In the genomic region with DNA sequence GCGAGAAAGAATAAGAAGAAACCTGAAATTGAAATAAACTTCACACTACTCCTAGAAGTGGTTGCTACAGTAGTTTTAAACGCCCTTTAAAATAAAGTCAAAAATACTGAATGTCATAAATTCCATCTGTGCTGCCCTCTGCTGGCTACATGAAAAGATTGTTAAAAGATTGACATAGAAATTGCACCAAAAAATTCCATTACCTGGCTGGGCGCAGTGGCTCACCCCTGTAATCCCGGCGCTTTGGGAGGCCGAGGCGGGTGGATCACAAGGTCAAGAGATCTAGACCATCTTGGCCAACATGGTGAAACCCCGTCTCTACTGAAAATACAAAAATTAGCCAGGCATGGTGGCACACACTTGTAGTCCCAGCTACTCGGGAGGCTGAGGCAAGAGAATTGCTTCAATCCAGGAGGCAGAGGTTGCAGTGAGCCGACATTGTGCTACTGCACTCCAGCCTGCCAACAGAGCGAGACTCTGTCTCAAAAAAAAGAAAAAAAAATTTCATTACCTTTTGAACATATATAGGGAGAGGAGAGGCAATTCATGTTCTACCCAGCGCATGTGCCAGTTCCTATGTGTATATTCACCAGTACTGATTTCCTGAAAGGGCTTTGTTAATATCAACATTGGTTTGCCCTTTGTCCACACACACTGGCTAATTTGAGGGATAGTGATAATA, we compare ENCODE assay signal across 8 cellular contexts. TPM values are rescaled to one million over a fixed set of nuclear protein-coding genes. Genes with fewer than 3 reads are reported as not detected.
DNase-seq lines count a peak whose midpoint lies in the region; ATAC-seq, FAIRE-seq and TF ChIP-seq lines count a peak whose summit lies in the region.

No MANE protein-coding gene starts in this region.

- H3K27me3 Mint-ChIP-seq in Calu3 (ENCODE audit: unreplicated experiment) = no peaks in the 10 kb centered on the region
- no peaks in the 10 kb centered on the region for H3K27me3 Mint-ChIP-seq in activated CD4-positive, alpha-beta memory T cell treated with anti-CD3 and anti-CD28 coated beads for 36 hours

- H3K27ac ChIP-seq in prostate gland = no peak overlapping the region

- no peak for TF ChIP-seq POLR2A in prostate gland (IDR thresholded peaks at IDR 0.05)

- no peaks in the 10 kb centered on the region for H3K27me3 ChIP-seq in prostate gland (replicated peaks; ENCODE audit: insufficient read depth)

- H3K4me1 Mint-ChIP-seq in Calu3 (ENCODE audit: low read depth, unreplicated experiment) = peaks cover 34% of the 10 kb centered on the region
- peaks cover 91% of the 10 kb centered on the region for H3K4me1 Mint-ChIP-seq in activated CD4-positive, alpha-beta memory T cell treated with anti-CD3 and anti-CD28 coated beads for 36 hours (ENCODE audit: low read depth)

- no peaks in the 10 kb centered on the region for H3K36me3 Mint-ChIP-seq in Calu3 (ENCODE audit: insufficient read depth, unreplicated experiment)
- peaks cover 25% of the 10 kb centered on the region for H3K36me3 Mint-ChIP-seq in activated CD4-positive, alpha-beta memory T cell treated with anti-CD3 and anti-CD28 coated beads for 36 hours

- no peaks in the 10 kb centered on the region for H3K9me3 Mint-ChIP-seq in Calu3 (ENCODE audit: low read depth, unreplicated experiment)
- H3K9me3 Mint-ChIP-seq in activated CD4-positive, alpha-beta memory T cell treated with anti-CD3 and anti-CD28 coated beads for 36 hours = no peaks in the 10 kb centered on the region

- no TSS peak for BruUV-seq in Calu3 (replicated peaks; lab: Mats Ljungman, UMichigan)

- H3K4me1 ChIP-seq in prostate gland (replicated peaks) = peaks cover 14% of the 10 kb centered on the region

- H3K36me3 ChIP-seq in prostate gland = no peaks in the 10 kb centered on the region

- WGBS in prostate gland = 65% methylated on average over 12 of the region's 12 CpGs

- FAIRE-seq in HTR-8/SVneo (lab: Jason Lieb, UNC) = no peak

- intact Hi-C loops in Calu3 (cut with micrococcal nuclease; ENCODE audit: unreplicated experiment) (no loop called here), prostate gland (cut with DNase I) (loop anchor here (5.0 kb wide), 1 partner anchor 248 kb away; no protein-coding TSS in a partner anchor)
- intact Hi-C loops in activated CD4-positive, alpha-beta memory T cell treated with anti-CD3 and anti-CD28 coated beads for 36 hours (cut with micrococcal nuclease) = loop anchor here (2.0 kb wide), 1 partner anchor 13 kb away; no protein-coding TSS in a partner anchor

- no peak for ATAC-seq in HG03439 (IDR thresholded peaks at IDR 0.05; ENCODE audit: unreplicated experiment)

- peak; percentile 27 for TF ChIP-seq CTCF in Calu3 (IDR thresholded peaks at IDR 0.05; ENCODE audit: unreplicated experiment)
- peak in 3 of 4 experiments; percentile 57 to 63 (median 58) for TF ChIP-seq CTCF in prostate gland (IDR thresholded peaks at IDR 0.05)

- CTCF ChIA-PET in Calu3 (lab: Charles Lee) = no interaction called here
- CTCF ChIA-PET in activated CD4-positive, alpha-beta memory T cell treated with anti-CD3 and anti-CD28 coated beads for 36 hours (lab: Charles Lee) = interaction anchor here (0.8 to 3.4 kb wide), 12 partner anchors 8 to 248 kb away, joined by 3 to 28 read pairs (median 4); no protein-coding TSS in a partner anchor

- DNase-seq in Calu3 (peak; percentile 38), HTR-8/SVneo (ENCODE audit: insufficient read length, low spot score) (peak; percentile 42), fibroblast of gingiva (ENCODE audit: low read depth) (peak; percentile 36), prostate gland (ENCODE audit: low spot score) (no peak), NCI-H1930 (lab: John Stamatoyannopoulos, UW) (no peak), NCI-H345 treated with DMSO at 0.1 percent for 48 hours (lab: John Stamatoyannopoulos, UW; ENCODE audit: unreplicated experiment) (no peak)
- DNase-seq in activated CD4-positive, alpha-beta memory T cell treated with anti-CD3 and anti-CD28 coated beads for 36 hours = no peak

- no peak overlapping the region for H3K4me3 ChIP-seq in prostate gland

- H3K27ac Mint-ChIP-seq in Calu3 (ENCODE audit: unreplicated experiment) = no peak overlapping the region
- peak overlapping the region; percentile 96 for H3K27ac Mint-ChIP-seq in activated CD4-positive, alpha-beta memory T cell treated with anti-CD3 and anti-CD28 coated beads for 36 hours

- H3K9me3 ChIP-seq in prostate gland = no peaks in the 10 kb centered on the region

- H3K4me3 Mint-ChIP-seq in Calu3 (ENCODE audit: low read depth, unreplicated experiment) = no peak overlapping the region
- H3K4me3 Mint-ChIP-seq in activated CD4-positive, alpha-beta memory T cell treated with anti-CD3 and anti-CD28 coated beads for 36 hours = peak overlapping the region; percentile 45

- POLR2A ChIA-PET in activated CD4-positive, alpha-beta memory T cell treated with anti-CD3 and anti-CD28 coated beads for 36 hours (lab: Charles Lee) = interaction anchor here (18.1 kb wide), 1 partner anchor 28 kb away, joined by 481 read pairs; the partner anchor contains the start of gene CYTH1

RNA-seq across cellular contexts. Expression of gene CYTH1, which starts 36.5 kb away (rescaled TPM):
- total RNA-seq in Calu3 (2022) = 30.3 and 40.5 TPM in 2 replicates
- total RNA-seq in activated CD4-positive, alpha-beta memory T cell treated with anti-CD3 and anti-CD28 coated beads for 36 hours = 100 to 1,000 TPM; 184 to 204 TPM
- total RNA-seq in prostate gland = 10 to 100 TPM; 65.2 to 73.9 TPM

Comparison
In these comparisons a context has a peak if more than half of its experiments do, and no peak if none do; other contexts are left out.
1. DNase-seq: peak in Calu3 (single experiment), HTR-8/SVneo (single experiment) and fibroblast of gingiva (single experiment); none in activated CD4-positive, alpha-beta memory T cell treated with anti-CD3 and anti-CD28 coated beads for 36 hours (single experiment), prostate gland (single experiment), NCI-H1930 (0 of 2) and NCI-H345 treated with DMSO at 0.1 percent for 48 hours (single experiment).